In the genomic region with DNA sequence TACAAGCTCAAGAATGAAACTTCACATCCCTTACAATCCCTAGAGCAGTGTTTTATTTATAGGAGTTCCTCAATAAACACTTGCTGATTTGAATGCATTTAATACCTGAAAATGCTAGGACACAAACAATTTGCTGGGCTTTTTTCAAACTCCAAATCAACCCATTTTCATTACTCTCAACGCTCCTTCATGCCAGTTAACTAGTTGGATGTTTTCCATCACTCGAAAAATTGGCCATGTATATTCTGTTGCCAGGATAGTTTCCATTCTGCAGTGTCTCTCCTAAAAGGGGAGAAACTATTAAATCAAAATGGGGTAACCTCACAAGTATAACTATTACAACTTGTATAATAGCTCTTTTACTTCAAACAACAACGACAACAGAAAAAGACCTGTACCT, we compare ENCODE assay signal across 8 cellular contexts. TPM values are rescaled to one million over a fixed set of nuclear protein-coding genes. Genes with fewer than 3 reads are reported as not detected.
DNase-seq lines count a peak whose midpoint lies in the region; ATAC-seq and TF ChIP-seq lines count a peak whose summit lies in the region.

No MANE protein-coding gene starts in this region.

- TF ChIP-seq CTCF in SU-DHL-6 (IDR thresholded peaks at IDR 0.05; ENCODE audit: insufficient read depth, low read length, poor library complexity, severe bottlenecking) = no peak

- 23 to 33% methylated on average over 3 of the region's 3 CpGs for WGBS in GM23248 (ENCODE audit: low coverage in 1 of 2, low lambda C conversion rate in 2 of 2, missing lambda C conversion rate in 2 of 2), 2 experiments

- H3K27ac ChIP-seq in GM23248 (peak overlapping the region; percentile 99), SU-DHL-6 (ENCODE audit: low read depth, low read length) (no peak overlapping the region)

- no peak for ATAC-seq in HG02840 (IDR thresholded peaks at IDR 0.05; ENCODE audit: low FRiP score, unreplicated experiment)

- DNase-seq in GM23248 (peak; percentile 37), fibroblast of peridontal ligament (ENCODE audit: extremely low read depth) (peak; percentile 37), NOMO-1 treated with dmso at 0.1 percent for 144 hours (lab: John Stamatoyannopoulos, UW; ENCODE audit: unreplicated experiment) (no peak), amniotic stem cell (lab: John Stamatoyannopoulos, UW) (no peak)
- DNase-seq in activated effector memory CD4-positive, alpha-beta T cell treated with anti-CD3 and anti-CD28 coated beads, Interleukin-2, amount 50 U/mL, for 16 hours = no peak

- H2AFZ ChIP-seq in GM23248 = peak overlapping the region; percentile 81
- peak overlapping the region; percentile 57 for H2AFZ ChIP-seq in SU-DHL-6 (ENCODE audit: low read depth, low read length, severe bottlenecking)

- H3K36me3 ChIP-seq in GM23248 (ENCODE audit: low read depth) (peaks cover 15% of the 10 kb centered on the region), SU-DHL-6 (ENCODE audit: low read length) (peaks cover 14% of the 10 kb centered on the region), skeletal muscle satellite cell (ENCODE audit: insufficient read depth, low read length) (peaks cover 25% of the 10 kb centered on the region)

- peak overlapping the region; percentile 94 for H3K4me2 ChIP-seq in GM23248 (ENCODE audit: unreplicated experiment)
- peak overlapping the region; percentile 89 for H3K4me2 ChIP-seq in SU-DHL-6 (ENCODE audit: low read depth, low read length, poor library complexity, severe bottlenecking)
- peak overlapping the region; percentile 94 for H3K4me2 ChIP-seq in skeletal muscle satellite cell (ENCODE audit: low read length)

- no peaks in the 10 kb centered on the region for H3K9me3 ChIP-seq in GM23248 (ENCODE audit: low read depth)
- no peaks in the 10 kb centered on the region for H3K9me3 ChIP-seq in SU-DHL-6 (ENCODE audit: insufficient read depth, low read length)
- H3K9me3 ChIP-seq in skeletal muscle satellite cell (replicated peaks; ENCODE audit: low read length) = no peaks in the 10 kb centered on the region

- no peaks in the 10 kb centered on the region for H4K20me1 ChIP-seq in GM23248 (ENCODE audit: insufficient read depth)
- H4K20me1 ChIP-seq in SU-DHL-6 (ENCODE audit: low read depth, low read length) = no peaks in the 10 kb centered on the region

- in situ Hi-C loops in GM23248 (cut with MboI) = no loop called here

- H3K9me2 ChIP-seq in GM23248 (ENCODE audit: insufficient read depth) (no peaks in the 10 kb centered on the region), SU-DHL-6 (replicated peaks; ENCODE audit: insufficient read depth, low read length) (no peaks in the 10 kb centered on the region)

- H3K79me2 ChIP-seq in GM23248 (ENCODE audit: insufficient read depth) = peaks cover 55% of the 10 kb centered on the region
- H3K79me2 ChIP-seq in SU-DHL-6 (ENCODE audit: insufficient read depth, low read length) = no peaks in the 10 kb centered on the region

- H3F3A ChIP-seq in GM23248 (ENCODE audit: insufficient read depth) (peaks cover 59% of the 10 kb centered on the region), SU-DHL-6 (ENCODE audit: insufficient read depth) (peaks cover 11% of the 10 kb centered on the region)

- H3K27me3 ChIP-seq in GM23248 (replicated peaks; ENCODE audit: insufficient read depth) = no peaks in the 10 kb centered on the region
- no peaks in the 10 kb centered on the region for H3K27me3 ChIP-seq in SU-DHL-6 (ENCODE audit: low read length)
- no peaks in the 10 kb centered on the region for H3K27me3 ChIP-seq in skeletal muscle satellite cell (ENCODE audit: control insufficient read depth, insufficient read depth, low read length)

- H3K9ac ChIP-seq in GM23248 = peak overlapping the region; percentile 95
- peak overlapping the region; percentile 82 for H3K9ac ChIP-seq in SU-DHL-6 (ENCODE audit: low read length)
- peak overlapping the region; percentile 99 for H3K9ac ChIP-seq in skeletal muscle satellite cell (ENCODE audit: low read depth, low read length)

- H3K4me1 ChIP-seq in GM23248 (ENCODE audit: insufficient read depth) (peaks cover 57% of the 10 kb centered on the region), skeletal muscle satellite cell (ENCODE audit: control insufficient read depth, insufficient read depth, low read length) (peaks cover 37% of the 10 kb centered on the region)

- H3K4me3 ChIP-seq in GM23248 = peak overlapping the region; percentile 96
- H3K4me3 ChIP-seq in SU-DHL-6 (ENCODE audit: insufficient read depth, low read length, poor library complexity, severe bottlenecking) = peak overlapping the region; percentile 75
- peak overlapping the region; percentile 92 for H3K4me3 ChIP-seq in skeletal muscle satellite cell (ENCODE audit: low read length)

RNA-seq across cellular contexts. Expression of a gene that starts 1.2 kb away (rescaled TPM):
- total RNA-seq in GM23248 (2014; rRNA removed; shearing (Covaris generic)) = 164 and 166 TPM in 2 replicates
- 130 and 135 TPM in 2 replicates for polyA plus RNA-seq in GM23248 (2016; fragmentation: Nextera tagmentation; extraction: Ambion mirVana)
- 196 and 258 TPM in 2 replicates for total RNA-seq in skeletal muscle satellite cell (2012; rRNA removed)

Comparison
In these comparisons a context has a peak if more than half of its experiments do, and no peak if none do; other contexts are left out.
1. DNase-seq: peak in GM23248 (single experiment) and fibroblast of peridontal ligament (single experiment); none in NOMO-1 treated with dmso at 0.1 percent for 144 hours (single experiment), activated effector memory CD4-positive, alpha-beta T cell treated with anti-CD3 and anti-CD28 coated beads, Interleukin-2, amount 50 U/mL, for 16 hours (single experiment) and amniotic stem cell (single experiment).
2. Peak in every context shown above with its lines, with median percentiles within 50 percentile points of each other: H3K4me2 ChIP-seq, H3K4me3 ChIP-seq and H3K9ac ChIP-seq.